In genomic region chr17:15257316-15257925, GRCh38 we compare ENCODE assay signal across 1 cellular context.
A peak's percentile ranks its signal among the peaks of the same experiment; 100 is the strongest.
TF ChIP-seq lines count a peak whose summit lies in the region.

No MANE protein-coding gene starts in this region.

TF ChIP-seq in HepG2, 621 proteins besides CTCF, POLR2A, EP300 and RAD21 (continued from another document and continues in another):
- TF ChIP-seq ZNF503 (CRISPR knock-in tag; IDR thresholded peaks at IDR 0.05), result peak; percentile 32; the same call in 1 of the 2 replicates
- no peak for TF ChIP-seq ONECUT2 (CRISPR knock-in tag; IDR thresholded peaks at IDR 0.05)
- TF ChIP-seq, protein P1, sequence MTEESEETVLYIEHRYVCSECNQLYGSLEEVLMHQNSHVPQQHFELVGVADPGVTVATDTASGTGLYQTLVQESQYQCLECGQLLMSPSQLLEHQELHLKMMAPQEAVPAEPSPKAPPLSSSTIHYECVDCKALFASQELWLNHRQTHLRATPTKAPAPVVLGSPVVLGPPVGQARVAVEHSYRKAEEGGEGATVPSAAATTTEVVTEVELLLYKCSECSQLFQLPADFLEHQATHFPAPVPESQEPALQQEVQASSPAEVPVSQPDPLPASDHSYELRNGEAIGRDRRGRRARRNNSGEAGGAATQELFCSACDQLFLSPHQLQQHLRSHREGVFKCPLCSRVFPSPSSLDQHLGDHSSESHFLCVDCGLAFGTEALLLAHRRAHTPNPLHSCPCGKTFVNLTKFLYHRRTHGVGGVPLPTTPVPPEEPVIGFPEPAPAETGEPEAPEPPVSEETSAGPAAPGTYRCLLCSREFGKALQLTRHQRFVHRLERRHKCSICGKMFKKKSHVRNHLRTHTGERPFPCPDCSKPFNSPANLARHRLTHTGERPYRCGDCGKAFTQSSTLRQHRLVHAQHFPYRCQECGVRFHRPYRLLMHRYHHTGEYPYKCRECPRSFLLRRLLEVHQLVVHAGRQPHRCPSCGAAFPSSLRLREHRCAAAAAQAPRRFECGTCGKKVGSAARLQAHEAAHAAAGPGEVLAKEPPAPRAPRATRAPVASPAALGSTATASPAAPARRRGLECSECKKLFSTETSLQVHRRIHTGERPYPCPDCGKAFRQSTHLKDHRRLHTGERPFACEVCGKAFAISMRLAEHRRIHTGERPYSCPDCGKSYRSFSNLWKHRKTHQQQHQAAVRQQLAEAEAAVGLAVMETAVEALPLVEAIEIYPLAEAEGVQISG (CRISPR knock-in tag; IDR thresholded peaks at IDR 0.05), result 0 out of 2 replicates have a peak, but pooled peaks have one; percentile 31
- 0 out of 2 replicates have a peak, but pooled peaks have one; percentile 21 for TF ChIP-seq ZFY (CRISPR knock-in tag; IDR thresholded peaks at IDR 0.05)
- TF ChIP-seq IKZF5 (CRISPR knock-in tag; IDR thresholded peaks at IDR 0.05), result no peak
- TF ChIP-seq, protein P2, sequence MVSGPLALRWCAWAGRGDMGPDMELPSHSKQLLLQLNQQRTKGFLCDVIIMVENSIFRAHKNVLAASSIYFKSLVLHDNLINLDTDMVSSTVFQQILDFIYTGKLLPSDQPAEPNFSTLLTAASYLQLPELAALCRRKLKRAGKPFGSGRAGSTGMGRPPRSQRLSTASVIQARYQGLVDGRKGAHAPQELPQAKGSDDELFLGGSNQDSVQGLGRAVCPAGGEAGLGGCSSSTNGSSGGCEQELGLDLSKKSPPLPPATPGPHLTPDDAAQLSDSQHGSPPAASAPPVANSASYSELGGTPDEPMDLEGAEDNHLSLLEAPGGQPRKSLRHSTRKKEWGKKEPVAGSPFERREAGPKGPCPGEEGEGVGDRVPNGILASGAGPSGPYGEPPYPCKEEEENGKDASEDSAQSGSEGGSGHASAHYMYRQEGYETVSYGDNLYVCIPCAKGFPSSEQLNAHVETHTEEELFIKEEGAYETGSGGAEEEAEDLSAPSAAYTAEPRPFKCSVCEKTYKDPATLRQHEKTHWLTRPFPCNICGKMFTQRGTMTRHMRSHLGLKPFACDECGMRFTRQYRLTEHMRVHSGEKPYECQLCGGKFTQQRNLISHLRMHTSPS (CRISPR knock-in tag; IDR thresholded peaks at IDR 0.05; ENCODE audit: low read depth), result peak; percentile 23; the same call in 1 of the 2 replicates
- TF ChIP-seq, protein P3, sequence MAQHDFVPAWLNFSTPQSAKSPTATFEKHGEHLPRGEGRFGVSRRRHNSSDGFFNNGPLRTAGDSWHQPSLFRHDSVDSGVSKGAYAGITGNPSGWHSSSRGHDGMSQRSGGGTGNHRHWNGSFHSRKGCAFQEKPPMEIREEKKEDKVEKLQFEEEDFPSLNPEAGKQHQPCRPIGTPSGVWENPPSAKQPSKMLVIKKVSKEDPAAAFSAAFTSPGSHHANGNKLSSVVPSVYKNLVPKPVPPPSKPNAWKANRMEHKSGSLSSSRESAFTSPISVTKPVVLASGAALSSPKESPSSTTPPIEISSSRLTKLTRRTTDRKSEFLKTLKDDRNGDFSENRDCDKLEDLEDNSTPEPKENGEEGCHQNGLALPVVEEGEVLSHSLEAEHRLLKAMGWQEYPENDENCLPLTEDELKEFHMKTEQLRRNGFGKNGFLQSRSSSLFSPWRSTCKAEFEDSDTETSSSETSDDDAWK (CRISPR knock-in tag; IDR thresholded peaks at IDR 0.05), result no peak
- TF ChIP-seq KAT8 (CRISPR knock-in tag; IDR thresholded peaks at IDR 0.05), result peak; percentile 34; the same call in 1 of the 2 replicates
- TF ChIP-seq ZNF580 (CRISPR knock-in tag; IDR thresholded peaks at IDR 0.05; ENCODE audit: borderline replicate concordance, low read depth), result 0 out of 2 replicates have a peak, but pooled peaks have one; percentile 26
- TF ChIP-seq ZNF205 (CRISPR knock-in tag; IDR thresholded peaks at IDR 0.05), result no peak
- TF ChIP-seq, protein P4, sequence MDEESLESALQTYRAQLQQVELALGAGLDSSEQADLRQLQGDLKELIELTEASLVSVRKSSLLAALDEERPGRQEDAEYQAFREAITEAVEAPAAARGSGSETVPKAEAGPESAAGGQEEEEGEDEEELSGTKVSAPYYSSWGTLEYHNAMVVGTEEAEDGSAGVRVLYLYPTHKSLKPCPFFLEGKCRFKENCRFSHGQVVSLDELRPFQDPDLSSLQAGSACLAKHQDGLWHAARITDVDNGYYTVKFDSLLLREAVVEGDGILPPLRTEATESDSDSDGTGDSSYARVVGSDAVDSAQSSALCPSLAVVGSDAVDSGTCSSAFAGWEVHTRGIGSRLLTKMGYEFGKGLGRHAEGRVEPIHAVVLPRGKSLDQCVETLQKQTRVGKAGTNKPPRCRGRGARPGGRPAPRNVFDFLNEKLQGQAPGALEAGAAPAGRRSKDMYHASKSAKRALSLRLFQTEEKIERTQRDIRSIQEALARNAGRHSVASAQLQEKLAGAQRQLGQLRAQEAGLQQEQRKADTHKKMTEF (CRISPR knock-in tag; IDR thresholded peaks at IDR 0.05), result peak; percentile 55; the same call in 1 of the 2 replicates
- TF ChIP-seq ZNF891 (CRISPR knock-in tag; IDR thresholded peaks at IDR 0.05), result peak; percentile 58; the same call in 1 of the 2 replicates
- TF ChIP-seq, protein P5, sequence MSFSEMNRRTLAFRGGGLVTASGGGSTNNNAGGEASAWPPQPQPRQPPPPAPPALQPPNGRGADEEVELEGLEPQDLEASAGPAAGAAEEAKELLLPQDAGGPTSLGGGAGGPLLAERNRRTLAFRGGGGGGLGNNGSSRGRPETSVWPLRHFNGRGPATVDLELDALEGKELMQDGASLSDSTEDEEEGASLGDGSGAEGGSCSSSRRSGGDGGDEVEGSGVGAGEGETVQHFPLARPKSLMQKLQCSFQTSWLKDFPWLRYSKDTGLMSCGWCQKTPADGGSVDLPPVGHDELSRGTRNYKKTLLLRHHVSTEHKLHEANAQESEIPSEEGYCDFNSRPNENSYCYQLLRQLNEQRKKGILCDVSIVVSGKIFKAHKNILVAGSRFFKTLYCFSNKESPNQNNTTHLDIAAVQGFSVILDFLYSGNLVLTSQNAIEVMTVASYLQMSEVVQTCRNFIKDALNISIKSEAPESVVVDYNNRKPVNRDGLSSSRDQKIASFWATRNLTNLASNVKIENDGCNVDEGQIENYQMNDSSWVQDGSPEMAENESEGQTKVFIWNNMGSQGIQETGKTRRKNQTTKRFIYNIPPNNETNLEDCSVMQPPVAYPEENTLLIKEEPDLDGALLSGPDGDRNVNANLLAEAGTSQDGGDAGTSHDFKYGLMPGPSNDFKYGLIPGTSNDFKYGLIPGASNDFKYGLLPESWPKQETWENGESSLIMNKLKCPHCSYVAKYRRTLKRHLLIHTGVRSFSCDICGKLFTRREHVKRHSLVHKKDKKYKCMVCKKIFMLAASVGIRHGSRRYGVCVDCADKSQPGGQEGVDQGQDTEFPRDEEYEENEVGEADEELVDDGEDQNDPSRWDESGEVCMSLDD (CRISPR knock-in tag; IDR thresholded peaks at IDR 0.05; ENCODE audit: borderline replicate concordance), result 0 out of 2 replicates have a peak, but pooled peaks have one; percentile 34
- peak; percentile 37; the same call in 1 of the 2 replicates for TF ChIP-seq ZNF772 (CRISPR knock-in tag; IDR thresholded peaks at IDR 0.05)
- peak; percentile 41; the same call in 1 of the 2 replicates for TF ChIP-seq ETV5 (CRISPR knock-in tag; IDR thresholded peaks at IDR 0.05; ENCODE audit: borderline replicate concordance)
- TF ChIP-seq SP140L (CRISPR knock-in tag; IDR thresholded peaks at IDR 0.05; ENCODE audit: borderline replicate concordance), result no peak
- peak; percentile 17; the same call in 1 of the 2 replicates for TF ChIP-seq SRF (IDR thresholded peaks at IDR 0.05; ENCODE audit: low read depth, low read length)
- no peak for TF ChIP-seq ZFP36L2 (CRISPR knock-in tag; IDR thresholded peaks at IDR 0.05)
- TF ChIP-seq HDAC1 (CRISPR knock-in tag; IDR thresholded peaks at IDR 0.05), result peak; percentile 33; the same call in 1 of the 2 replicates
- peak; percentile 44; the same call in 1 of the 2 replicates for TF ChIP-seq THAP9 (CRISPR knock-in tag; IDR thresholded peaks at IDR 0.05; ENCODE audit: borderline replicate concordance)
- TF ChIP-seq PPARG (CRISPR knock-in tag; conservative IDR thresholded peaks at IDR 0.05), result 0 out of 2 replicates have a peak, but pooled peaks have one; percentile 17
- TF ChIP-seq, protein P6, sequence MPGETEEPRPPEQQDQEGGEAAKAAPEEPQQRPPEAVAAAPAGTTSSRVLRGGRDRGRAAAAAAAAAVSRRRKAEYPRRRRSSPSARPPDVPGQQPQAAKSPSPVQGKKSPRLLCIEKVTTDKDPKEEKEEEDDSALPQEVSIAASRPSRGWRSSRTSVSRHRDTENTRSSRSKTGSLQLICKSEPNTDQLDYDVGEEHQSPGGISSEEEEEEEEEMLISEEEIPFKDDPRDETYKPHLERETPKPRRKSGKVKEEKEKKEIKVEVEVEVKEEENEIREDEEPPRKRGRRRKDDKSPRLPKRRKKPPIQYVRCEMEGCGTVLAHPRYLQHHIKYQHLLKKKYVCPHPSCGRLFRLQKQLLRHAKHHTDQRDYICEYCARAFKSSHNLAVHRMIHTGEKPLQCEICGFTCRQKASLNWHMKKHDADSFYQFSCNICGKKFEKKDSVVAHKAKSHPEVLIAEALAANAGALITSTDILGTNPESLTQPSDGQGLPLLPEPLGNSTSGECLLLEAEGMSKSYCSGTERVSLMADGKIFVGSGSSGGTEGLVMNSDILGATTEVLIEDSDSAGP (CRISPR knock-in tag; IDR thresholded peaks at IDR 0.05; ENCODE audit: borderline replicate concordance), result 0 out of 2 replicates have a peak, but pooled peaks have one; percentile 32
- no peak for TF ChIP-seq ZFP37 (CRISPR knock-in tag; IDR thresholded peaks at IDR 0.05; ENCODE audit: borderline replicate concordance)
- TF ChIP-seq, protein P7, sequence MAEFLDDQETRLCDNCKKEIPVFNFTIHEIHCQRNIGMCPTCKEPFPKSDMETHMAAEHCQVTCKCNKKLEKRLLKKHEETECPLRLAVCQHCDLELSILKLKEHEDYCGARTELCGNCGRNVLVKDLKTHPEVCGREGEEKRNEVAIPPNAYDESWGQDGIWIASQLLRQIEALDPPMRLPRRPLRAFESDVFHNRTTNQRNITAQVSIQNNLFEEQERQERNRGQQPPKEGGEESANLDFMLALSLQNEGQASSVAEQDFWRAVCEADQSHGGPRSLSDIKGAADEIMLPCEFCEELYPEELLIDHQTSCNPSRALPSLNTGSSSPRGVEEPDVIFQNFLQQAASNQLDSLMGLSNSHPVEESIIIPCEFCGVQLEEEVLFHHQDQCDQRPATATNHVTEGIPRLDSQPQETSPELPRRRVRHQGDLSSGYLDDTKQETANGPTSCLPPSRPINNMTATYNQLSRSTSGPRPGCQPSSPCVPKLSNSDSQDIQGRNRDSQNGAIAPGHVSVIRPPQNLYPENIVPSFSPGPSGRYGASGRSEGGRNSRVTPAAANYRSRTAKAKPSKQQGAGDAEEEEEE (CRISPR knock-in tag; IDR thresholded peaks at IDR 0.05; ENCODE audit: borderline replicate concordance), result no peak
- 0 out of 2 replicates have a peak, but pooled peaks have one; percentile 38 for TF ChIP-seq ZSCAN9 (CRISPR knock-in tag; IDR thresholded peaks at IDR 0.05; ENCODE audit: borderline replicate concordance)
